18 cellular contexts compared by ENCODE assay signal in genomic region chr5:176352116-176352878, GRCh38. TPM values are rescaled to one million over a fixed set of nuclear protein-coding genes. Genes with fewer than 3 reads are reported as not detected.
DNase-seq lines count a peak whose midpoint lies in the region; ATAC-seq and TF ChIP-seq lines count a peak whose summit lies in the region.
"Had no signal": no experiment of that assay in that cellular context is flagged by ENCODE, and none has a peak within 500 bp of the region (broad histone marks: within the 10 kb centered on the region; RNA-seq: fewer than 3 reads in every experiment).

No MANE protein-coding gene starts in this region.

- DNase-seq in activated CD4-positive, alpha-beta T cell treated with anti-CD3 and anti-CD28 coated beads, Interleukin-2, amount 10 ng/mL, durations not matched to agents 7 days and 5 days: no peak
- no peak for DNase-seq in activated CD4-positive, alpha-beta T cell treated with anti-CD3 and anti-CD28 coated beads, Interleukin-2, amount 50 U/mL, for 48 hours
- DNase-seq in activated naive CD8-positive, alpha-beta T cell treated with anti-CD3 and anti-CD28 coated beads, Interleukin-2, amount 50 U/mL, for 24 hours: no peak
- DNase-seq in nephron progenitor cell: no peak
- DNase-seq in SIG-M5 (lab: John Stamatoyannopoulos, UW): no peak
- no peak for DNase-seq in HCEC 1CT
- no peak for DNase-seq in posterior vena cava (ENCODE audit: low spot score)
- DNase-seq: caudate nucleus; CD4-positive, CD25-positive, alpha-beta regulatory T cell; effector memory CD4-positive, alpha-beta T cell; NCI-H187; NCI-H510A; posterior cingulate gyrus; small intestine; stimulated activated naive CD4-positive, alpha-beta T cell treated with Interleukin-2 at 50 U/mL for 16 hours had no signal

- no peak for TF ChIP-seq CTCF in nephron progenitor cell (IDR thresholded peaks at IDR 0.05)

- H3K27ac Mint-ChIP-seq in activated CD4-positive, alpha-beta T cell treated with anti-CD3 and anti-CD28 coated beads, Interleukin-2, amount 10 ng/mL, durations not matched to agents 7 days and 5 days: peak overlapping the region; percentile 15
- H3K27ac Mint-ChIP-seq in activated naive CD8-positive, alpha-beta T cell treated with anti-CD3 and anti-CD28 coated beads, Interleukin-2, amount 50 U/mL, for 24 hours: peak overlapping the region; percentile 47
- H3K27ac Mint-ChIP-seq in nephron progenitor cell: peak overlapping the region; percentile 64
- H3K27ac Mint-ChIP-seq: CD4-positive, CD25-positive, alpha-beta regulatory T cell had no signal

- no peak overlapping the region for H3K4me3 Mint-ChIP-seq in activated CD4-positive, alpha-beta T cell treated with anti-CD3 and anti-CD28 coated beads, Interleukin-2, amount 10 ng/mL, durations not matched to agents 7 days and 5 days
- H3K4me3 Mint-ChIP-seq in activated naive CD8-positive, alpha-beta T cell treated with anti-CD3 and anti-CD28 coated beads, Interleukin-2, amount 50 U/mL, for 24 hours: no peak overlapping the region
- H3K4me3 Mint-ChIP-seq in nephron progenitor cell: no peak overlapping the region

- intact Hi-C loops in posterior vena cava (cut with DNase I): no loop called here

- H3K9me3 Mint-ChIP-seq in activated CD4-positive, alpha-beta T cell treated with anti-CD3 and anti-CD28 coated beads, Interleukin-2, amount 10 ng/mL, durations not matched to agents 7 days and 5 days: no peaks in the 10 kb centered on the region
- no peaks in the 10 kb centered on the region for H3K9me3 Mint-ChIP-seq in activated naive CD8-positive, alpha-beta T cell treated with anti-CD3 and anti-CD28 coated beads, Interleukin-2, amount 50 U/mL, for 24 hours
- H3K9me3 Mint-ChIP-seq in nephron progenitor cell: no peaks in the 10 kb centered on the region
- H3K9me3 Mint-ChIP-seq: CD4-positive, CD25-positive, alpha-beta regulatory T cell had no signal

- CTCF ChIA-PET in activated CD4-positive, alpha-beta T cell treated with anti-CD3 and anti-CD28 coated beads, Interleukin-2, amount 10 ng/mL, durations not matched to agents 7 days and 5 days (lab: Charles Lee): interaction anchor here (0.6 kb wide), 2 partner anchors 23 to 80 kb away, joined by 3 to 4 read pairs; no protein-coding TSS in a partner anchor

- POLR2A ChIA-PET in activated CD4-positive, alpha-beta T cell treated with anti-CD3 and anti-CD28 coated beads, Interleukin-2, amount 10 ng/mL, durations not matched to agents 7 days and 5 days (lab: Charles Lee): interaction anchor here (0.7 kb wide), 1 partner anchor 353 kb away, joined by 3 read pairs; no protein-coding TSS in a partner anchor

- no peaks in the 10 kb centered on the region for H3K27me3 Mint-ChIP-seq in activated CD4-positive, alpha-beta T cell treated with anti-CD3 and anti-CD28 coated beads, Interleukin-2, amount 10 ng/mL, durations not matched to agents 7 days and 5 days
- H3K27me3 Mint-ChIP-seq in activated naive CD8-positive, alpha-beta T cell treated with anti-CD3 and anti-CD28 coated beads, Interleukin-2, amount 50 U/mL, for 24 hours: no peaks in the 10 kb centered on the region
- H3K27me3 Mint-ChIP-seq in nephron progenitor cell (ENCODE audit: low read depth, poor library complexity): peaks cover 3% of the 10 kb centered on the region
- H3K27me3 Mint-ChIP-seq: CD4-positive, CD25-positive, alpha-beta regulatory T cell had no signal

- peak; percentile 59 for ATAC-seq in HG02852 (IDR thresholded peaks at IDR 0.05; ENCODE audit: unreplicated experiment)
- no peak for ATAC-seq in activated naive CD8-positive, alpha-beta T cell treated with anti-CD3 and anti-CD28 coated beads, Interleukin-2, amount 50 U/mL, for 24 hours
- ATAC-seq: A549, HCT116 had no signal

- H3K4me1 Mint-ChIP-seq in activated CD4-positive, alpha-beta T cell treated with anti-CD3 and anti-CD28 coated beads, Interleukin-2, amount 10 ng/mL, durations not matched to agents 7 days and 5 days: peaks cover 10% of the 10 kb centered on the region
- peaks cover 10% of the 10 kb centered on the region for H3K4me1 Mint-ChIP-seq in activated naive CD8-positive, alpha-beta T cell treated with anti-CD3 and anti-CD28 coated beads, Interleukin-2, amount 50 U/mL, for 24 hours
- no peaks in the 10 kb centered on the region for H3K4me1 Mint-ChIP-seq in nephron progenitor cell

- H3K36me3 Mint-ChIP-seq in activated CD4-positive, alpha-beta T cell treated with anti-CD3 and anti-CD28 coated beads, Interleukin-2, amount 10 ng/mL, durations not matched to agents 7 days and 5 days (ENCODE audit: low read depth): peaks cover 70% of the 10 kb centered on the region
- H3K36me3 Mint-ChIP-seq in activated naive CD8-positive, alpha-beta T cell treated with anti-CD3 and anti-CD28 coated beads, Interleukin-2, amount 50 U/mL, for 24 hours (ENCODE audit: low read depth): peaks cover 36% of the 10 kb centered on the region
- H3K36me3 Mint-ChIP-seq in nephron progenitor cell (ENCODE audit: low read depth): peaks cover 81% of the 10 kb centered on the region

RNA-seq across cellular contexts. Expression of gene KIAA1191, which starts 9.3 kb away (rescaled TPM):
- 10 to 100 TPM; 46.3 to 53.6 TPM for total RNA-seq in activated CD4-positive, alpha-beta T cell treated with anti-CD3 and anti-CD28 coated beads, Interleukin-2, amount 10 ng/mL, durations not matched to agents 7 days and 5 days
- 10 to 100 TPM; 80.9 to 90.2 TPM for total RNA-seq in posterior vena cava

RNA-seq across cellular contexts. Expression of gene ARL10, which starts 13.0 kb away (rescaled TPM):
- 1 to 10 TPM; 5.4 to 7.7 TPM for total RNA-seq in activated CD4-positive, alpha-beta T cell treated with anti-CD3 and anti-CD28 coated beads, Interleukin-2, amount 10 ng/mL, durations not matched to agents 7 days and 5 days
- total RNA-seq in posterior vena cava: 10 to 100 TPM; 12.4 to 15.2 TPM

RNA-seq across cellular contexts. Expression of gene NOP16, which starts 36.1 kb away (rescaled TPM):
- total RNA-seq in activated CD4-positive, alpha-beta T cell treated with anti-CD3 and anti-CD28 coated beads, Interleukin-2, amount 10 ng/mL, durations not matched to agents 7 days and 5 days: 10 to 100 TPM; 29.1 to 34.0 TPM
- total RNA-seq in posterior vena cava: 10 to 100 TPM; 17.5 to 18.1 TPM

RNA-seq across cellular contexts. Expression of gene HIGD2A, which starts 36.3 kb away (rescaled TPM):
- 100 to 1,000 TPM; 143 to 150 TPM for total RNA-seq in activated CD4-positive, alpha-beta T cell treated with anti-CD3 and anti-CD28 coated beads, Interleukin-2, amount 10 ng/mL, durations not matched to agents 7 days and 5 days
- total RNA-seq in posterior vena cava: 10 to 100 TPM; 66.9 to 90.4 TPM
